11 cellular contexts compared by ENCODE assay signal in the genomic region with DNA sequence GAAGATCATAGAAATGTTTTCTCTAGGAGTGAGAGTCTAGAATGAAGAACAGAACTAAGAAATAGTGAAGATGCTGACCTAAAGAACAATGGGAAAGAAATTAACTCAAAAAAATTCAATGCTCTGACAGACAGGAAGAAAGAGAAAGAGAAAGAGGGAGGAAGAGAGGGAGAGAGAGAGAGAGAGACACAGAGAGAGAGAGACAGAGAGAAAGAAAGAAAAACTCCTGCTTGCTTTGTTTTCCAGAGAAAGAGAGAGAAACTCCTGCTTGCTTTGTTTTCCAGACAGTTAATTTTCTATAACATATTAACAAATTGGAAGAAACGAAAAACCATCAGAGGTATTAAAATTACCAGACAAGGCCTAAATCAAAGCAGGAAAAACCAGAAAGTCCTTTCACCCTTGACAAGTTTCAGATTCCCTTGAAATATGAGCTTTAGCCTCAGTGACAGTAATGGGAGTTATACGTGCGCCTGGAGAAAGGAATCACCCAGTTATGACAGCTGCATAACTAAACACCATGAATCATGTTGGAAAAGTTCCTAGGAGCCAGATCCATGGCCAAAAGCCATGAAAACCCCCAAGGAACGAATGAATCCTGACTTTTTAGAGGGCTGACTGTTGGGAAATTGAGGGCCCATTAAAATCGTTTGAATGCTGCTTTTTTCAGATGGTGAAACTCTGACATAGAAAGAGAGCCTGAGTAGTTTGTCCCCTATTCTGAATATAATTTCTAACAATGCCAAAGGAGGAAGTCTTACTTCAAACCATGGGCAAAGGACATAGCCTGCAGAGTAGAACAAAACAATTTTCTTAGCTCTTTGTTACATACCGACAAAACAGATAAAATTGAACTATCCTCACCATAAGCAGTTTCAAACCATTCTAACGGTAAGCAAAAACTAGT.
A peak's percentile ranks its signal among the peaks of the same experiment; 100 is the strongest.
DNase-seq lines count a peak whose midpoint lies in the region; ATAC-seq and TF ChIP-seq lines count a peak whose summit lies in the region.
"Had no signal": no experiment of that assay in that cellular context is flagged by ENCODE, and none has a peak within 500 bp of the region (broad histone marks: within the 10 kb centered on the region; RNA-seq: fewer than 3 reads in every experiment).

No MANE protein-coding gene starts in this region.

- H3K4me1 ChIP-seq in endodermal cell (ENCODE audit: control insufficient read depth, insufficient read depth, low read length) (no peaks in the 10 kb centered on the region), vagina (no peaks in the 10 kb centered on the region)

- H3K36me3 Mint-ChIP-seq in activated T-cell treated with anti-CD3 and anti-CD28 coated beads, Interleukin-2, amount 50 U/mL, for 72 hours (ENCODE audit: insufficient read depth in 2 of 2) = no peaks in the 10 kb centered on the region
- no peaks in the 10 kb centered on the region for H3K36me3 Mint-ChIP-seq in activated T-cell treated with anti-CD3 and anti-CD28 coated beads, Interleukin-2, amount 50 U/mL, for 4 hours (ENCODE audit: insufficient read depth)
- H3K36me3 Mint-ChIP-seq in endodermal cell (ENCODE audit: low read depth) (no peaks in the 10 kb centered on the region), mesothelial cell of epicardium (no peaks in the 10 kb centered on the region)
- H3K36me3 Mint-ChIP-seq in activated CD4-positive, alpha-beta T cell treated with anti-CD3 and anti-CD28 coated beads for 36 hours (ENCODE audit: low read depth) = no peaks in the 10 kb centered on the region
- H3K36me3 Mint-ChIP-seq: activated naive CD8-positive, alpha-beta T cell treated with anti-CD3 and anti-CD28 coated beads, Interleukin-2, amount 10 ng/mL, durations not matched to agents 7 days and 5 days had no signal

- peak overlapping the region; percentile 10 for H3K27ac ChIP-seq in endodermal cell (ENCODE audit: low read depth, low read length)
- H3K27ac ChIP-seq in vagina = peak overlapping the region; percentile 42

- intact Hi-C loops in vagina (cut with DNase I) = no loop called here
- intact Hi-C loops in activated CD4-positive, alpha-beta T cell treated with anti-CD3 and anti-CD28 coated beads for 36 hours (cut with DNase I, micrococcal nuclease) = no loop called here

- H3K9ac ChIP-seq in endodermal cell (ENCODE audit: extremely low read depth, low read length, poor library complexity, severe bottlenecking) = no peak overlapping the region

- CTCF ChIA-PET in activated CD4-positive, alpha-beta T cell treated with anti-CD3 and anti-CD28 coated beads for 36 hours (lab: Charles Lee) = no interaction called here

- DNase-seq in activated T-cell treated with anti-CD3 and anti-CD28 coated beads, Interleukin-2, amount 50 U/mL, for 72 hours = no peak
- no peak for DNase-seq in activated T-cell treated with anti-CD3 and anti-CD28 coated beads, Interleukin-2, amount 50 U/mL, for 4 hours
- DNase-seq in endodermal cell = no peak
- DNase-seq in mesothelial cell of epicardium (ENCODE audit: low spot score in 2 of 2, unreplicated experiment in 2 of 2) = no peak
- DNase-seq in vagina (ENCODE audit: extremely low spot score in 2 of 2) = no peak
- no peak for DNase-seq in ureter (ENCODE audit: low spot score)
- no peak for DNase-seq in activated CD4-positive, alpha-beta T cell treated with anti-CD3 and anti-CD28 coated beads for 36 hours
- DNase-seq: activated CD4-positive, CD25-positive, alpha-beta regulatory T cell treated with anti-CD3 and anti-CD28 coated beads, Interleukin-2, amount 50 U/mL, for 72 hours; activated naive CD8-positive, alpha-beta T cell treated with anti-CD3 and anti-CD28 coated beads, Interleukin-2, amount 10 ng/mL, durations not matched to agents 7 days and 5 days; OCI-M1 had no signal

- peaks cover 4 to 6% of the 10 kb centered on the region in 2 donors for H3K9me3 Mint-ChIP-seq in activated T-cell treated with anti-CD3 and anti-CD28 coated beads, Interleukin-2, amount 50 U/mL, for 72 hours
- H3K9me3 Mint-ChIP-seq in activated T-cell treated with anti-CD3 and anti-CD28 coated beads, Interleukin-2, amount 50 U/mL, for 4 hours = peaks cover 4% of the 10 kb centered on the region
- H3K9me3 Mint-ChIP-seq in endodermal cell (no peaks in the 10 kb centered on the region), mesothelial cell of epicardium (peaks cover 6% of the 10 kb centered on the region)
- peaks cover 5% of the 10 kb centered on the region for H3K9me3 Mint-ChIP-seq in activated CD4-positive, alpha-beta T cell treated with anti-CD3 and anti-CD28 coated beads for 36 hours (ENCODE audit: low read depth)
- H3K9me3 Mint-ChIP-seq: activated naive CD8-positive, alpha-beta T cell treated with anti-CD3 and anti-CD28 coated beads, Interleukin-2, amount 10 ng/mL, durations not matched to agents 7 days and 5 days had no signal

- no peak overlapping the region for H3K4me3 ChIP-seq in endodermal cell (ENCODE audit: low read length)
- H3K4me3 ChIP-seq in vagina = no peak overlapping the region

- H3K27me3 ChIP-seq in endodermal cell (ENCODE audit: control insufficient read depth, insufficient read depth, low read length, poor library complexity, severe bottlenecking) (no peaks in the 10 kb centered on the region), vagina (no peaks in the 10 kb centered on the region)

- H3K27ac Mint-ChIP-seq in activated T-cell treated with anti-CD3 and anti-CD28 coated beads, Interleukin-2, amount 50 U/mL, for 72 hours = peak overlapping the region; percentile 3
- H3K27ac Mint-ChIP-seq in endodermal cell = no peak overlapping the region
- H3K27ac Mint-ChIP-seq in mesothelial cell of epicardium = peak overlapping the region; percentile 91
- no peak overlapping the region for H3K27ac Mint-ChIP-seq in activated CD4-positive, alpha-beta T cell treated with anti-CD3 and anti-CD28 coated beads for 36 hours
- H3K27ac Mint-ChIP-seq: activated naive CD8-positive, alpha-beta T cell treated with anti-CD3 and anti-CD28 coated beads, Interleukin-2, amount 10 ng/mL, durations not matched to agents 7 days and 5 days had no signal

- H3K36me3 ChIP-seq in endodermal cell (ENCODE audit: control insufficient read depth, insufficient read depth, low read length) (no peaks in the 10 kb centered on the region), vagina (no peaks in the 10 kb centered on the region)

- no peaks in the 10 kb centered on the region for H3K4me1 Mint-ChIP-seq in activated T-cell treated with anti-CD3 and anti-CD28 coated beads, Interleukin-2, amount 50 U/mL, for 72 hours (ENCODE audit: low read depth)
- H3K4me1 Mint-ChIP-seq in activated T-cell treated with anti-CD3 and anti-CD28 coated beads, Interleukin-2, amount 50 U/mL, for 4 hours (ENCODE audit: low read depth) = no peaks in the 10 kb centered on the region
- H3K4me1 Mint-ChIP-seq in endodermal cell (no peaks in the 10 kb centered on the region), mesothelial cell of epicardium (peaks cover 43% of the 10 kb centered on the region)
- H3K4me1 Mint-ChIP-seq in activated CD4-positive, alpha-beta T cell treated with anti-CD3 and anti-CD28 coated beads for 36 hours = no peaks in the 10 kb centered on the region
- H3K4me1 Mint-ChIP-seq: activated naive CD8-positive, alpha-beta T cell treated with anti-CD3 and anti-CD28 coated beads, Interleukin-2, amount 10 ng/mL, durations not matched to agents 7 days and 5 days had no signal

- 73 to 85% methylated on average over 5 to 7 of the region's 7 CpGs for WGBS in endodermal cell (ENCODE audit: insufficient coverage in 1 of 2, insufficient read length in 1 of 2), 2 experiments

- no peak for TF ChIP-seq POLR2A in vagina (IDR thresholded peaks at IDR 0.05)

- POLR2A ChIA-PET in activated CD4-positive, alpha-beta T cell treated with anti-CD3 and anti-CD28 coated beads for 36 hours (lab: Charles Lee) = no interaction called here

- TF ChIP-seq CTCF in endodermal cell (conservative IDR thresholded peaks at IDR 0.05) = no peak
- TF ChIP-seq CTCF in mesothelial cell of epicardium (IDR thresholded peaks at IDR 0.05; ENCODE audit: unreplicated experiment) = no peak
- no peak for TF ChIP-seq CTCF in vagina (IDR thresholded peaks at IDR 0.05)

- H3K4me3 Mint-ChIP-seq in activated T-cell treated with anti-CD3 and anti-CD28 coated beads, Interleukin-2, amount 50 U/mL, for 72 hours = no peak overlapping the region
- H3K4me3 Mint-ChIP-seq in activated T-cell treated with anti-CD3 and anti-CD28 coated beads, Interleukin-2, amount 50 U/mL, for 4 hours = no peak overlapping the region
- no peak overlapping the region for H3K4me3 Mint-ChIP-seq in endodermal cell
- peak overlapping the region; percentile 2 for H3K4me3 Mint-ChIP-seq in mesothelial cell of epicardium
- H3K4me3 Mint-ChIP-seq in activated CD4-positive, alpha-beta T cell treated with anti-CD3 and anti-CD28 coated beads for 36 hours = no peak overlapping the region
- H3K4me3 Mint-ChIP-seq: activated naive CD8-positive, alpha-beta T cell treated with anti-CD3 and anti-CD28 coated beads, Interleukin-2, amount 10 ng/mL, durations not matched to agents 7 days and 5 days had no signal

- H3K9me3 ChIP-seq in endodermal cell (ENCODE audit: control insufficient read depth, low read length) (no peaks in the 10 kb centered on the region), vagina (no peaks in the 10 kb centered on the region)

- ATAC-seq in activated T-cell treated with anti-CD3 and anti-CD28 coated beads, Interleukin-2, amount 50 U/mL, for 72 hours (replicated peaks in 1 of 2) = no peak
- ATAC-seq in activated T-cell treated with anti-CD3 and anti-CD28 coated beads, Interleukin-2, amount 50 U/mL, for 4 hours = no peak
- no peak for ATAC-seq in HG02970 (IDR thresholded peaks at IDR 0.05; ENCODE audit: low FRiP score, unreplicated experiment)
- ATAC-seq in activated CD4-positive, alpha-beta T cell treated with anti-CD3 and anti-CD28 coated beads for 36 hours = no peak

- no peaks in the 10 kb centered on the region for H3K27me3 Mint-ChIP-seq in activated T-cell treated with anti-CD3 and anti-CD28 coated beads, Interleukin-2, amount 50 U/mL, for 72 hours (ENCODE audit: low read depth)
- no peaks in the 10 kb centered on the region for H3K27me3 Mint-ChIP-seq in activated T-cell treated with anti-CD3 and anti-CD28 coated beads, Interleukin-2, amount 50 U/mL, for 4 hours (ENCODE audit: low read depth)
- H3K27me3 Mint-ChIP-seq in endodermal cell (ENCODE audit: insufficient read depth) = no peaks in the 10 kb centered on the region
- H3K27me3 Mint-ChIP-seq in mesothelial cell of epicardium (ENCODE audit: low read depth) = no peaks in the 10 kb centered on the region
- H3K27me3 Mint-ChIP-seq in activated CD4-positive, alpha-beta T cell treated with anti-CD3 and anti-CD28 coated beads for 36 hours = no peaks in the 10 kb centered on the region
- H3K27me3 Mint-ChIP-seq: activated naive CD8-positive, alpha-beta T cell treated with anti-CD3 and anti-CD28 coated beads, Interleukin-2, amount 10 ng/mL, durations not matched to agents 7 days and 5 days had no signal

Comparison
In these comparisons a context has a peak if more than half of its experiments do, and no peak if none do; other contexts are left out.
1. H3K27ac Mint-ChIP-seq: peak in activated T-cell treated with anti-CD3 and anti-CD28 coated beads, Interleukin-2, amount 50 U/mL, for 72 hours (single experiment) and mesothelial cell of epicardium (single experiment); none in endodermal cell (single experiment) and activated CD4-positive, alpha-beta T cell treated with anti-CD3 and anti-CD28 coated beads for 36 hours (single experiment).